21 cellular contexts compared by ENCODE assay signal in the genomic region with DNA sequence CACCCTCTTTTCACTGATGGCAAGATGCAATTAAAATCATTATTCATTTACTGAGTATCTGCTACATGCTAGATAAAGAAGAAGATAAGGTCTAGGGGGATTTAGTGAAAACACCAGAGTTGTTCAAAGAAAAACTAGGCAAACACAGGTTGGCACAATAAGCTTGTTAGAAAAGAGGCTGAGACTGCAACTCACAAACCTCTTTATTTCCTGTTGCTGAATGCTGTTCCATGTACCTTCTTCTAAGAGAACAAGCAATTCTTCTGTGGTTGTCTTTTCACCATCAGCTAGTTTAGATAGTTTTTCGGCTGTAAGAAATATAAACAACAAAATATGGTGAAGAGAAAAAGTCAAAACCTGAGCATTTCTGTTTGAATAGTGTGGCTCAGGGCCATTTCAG.
DNase-seq lines count a peak whose midpoint lies in the region; ATAC-seq and TF ChIP-seq lines count a peak whose summit lies in the region.
"Had no signal": no experiment of that assay in that cellular context is flagged by ENCODE, and none has a peak within 500 bp of the region (broad histone marks: within the 10 kb centered on the region; RNA-seq: fewer than 3 reads in every experiment).

No MANE protein-coding gene starts in this region.

- no peak overlapping the region for H3K9ac ChIP-seq in SK-N-MC (ENCODE audit: insufficient read length)

- no peak for TF ChIP-seq EP300 in stomach (IDR thresholded peaks at IDR 0.05)

- H3K36me3 Mint-ChIP-seq in activated CD4-positive, alpha-beta T cell treated with anti-CD3 and anti-CD28 coated beads for 36 hours (ENCODE audit: low read depth): peaks cover 51% of the 10 kb centered on the region
- peaks cover 25% of the 10 kb centered on the region for H3K36me3 Mint-ChIP-seq in activated naive CD8-positive, alpha-beta T cell treated with anti-CD3 and anti-CD28 coated beads for 36 hours

- intact Hi-C loops in activated CD4-positive, alpha-beta T cell treated with anti-CD3 and anti-CD28 coated beads for 36 hours (cut with DNase I, micrococcal nuclease): loop anchor here in 1 of 2 experiments (5.0 kb wide), 1 partner anchor 139 kb away; a partner anchor contains a TSS
- intact Hi-C loops in stomach (cut with DNase I; ENCODE audit: low total_unique reads): no loop called here

- no peak overlapping the region for H3K4me3 ChIP-seq in SK-N-MC
- H3K4me3 ChIP-seq in neutrophil (ENCODE audit: low read depth in 1 of 2, low read length in 1 of 2): no peak overlapping the region
- H3K4me3 ChIP-seq in stomach: no peak overlapping the region
- H3K4me3 ChIP-seq: upper lobe of left lung had no signal

- H3K27me3 ChIP-seq in neutrophil (no peaks in the 10 kb centered on the region), stomach (no peaks in the 10 kb centered on the region)
- H3K27me3 ChIP-seq: BE2C, upper lobe of left lung had no signal

- H3K27ac ChIP-seq in SK-N-MC (peak overlapping the region; percentile 60; the same call in 1 of the 2 replicates), neutrophil (peak overlapping the region; percentile 10), stomach (peak overlapping the region in 2 of 5 donors; percentile 38 to 52)
- H3K27ac ChIP-seq: WERI-Rb-1 had no signal

- H3K36me3 ChIP-seq in SK-N-MC (ENCODE audit: insufficient read depth, low read length) (peaks cover 12% of the 10 kb centered on the region), neutrophil (peaks cover 99% of the 10 kb centered on the region), stomach (peaks cover 50 to 100% (median 94%) of the 10 kb centered on the region in 4 donors)

- H3K4me3 Mint-ChIP-seq in activated CD4-positive, alpha-beta T cell treated with anti-CD3 and anti-CD28 coated beads for 36 hours: no peak overlapping the region
- H3K4me3 Mint-ChIP-seq in activated naive CD8-positive, alpha-beta T cell treated with anti-CD3 and anti-CD28 coated beads for 36 hours: no peak overlapping the region
- H3K4me3 Mint-ChIP-seq: nephron progenitor cell; stimulated activated naive CD8-positive, alpha-beta T cell treated with anti-CD3 and anti-CD28 coated beads, Interleukin-15, amount 100 ng/mL, for 72 hours had no signal

- no peak for TF ChIP-seq POLR2A in stomach (IDR thresholded peaks at IDR 0.05)

- no peak for DNase-seq in activated CD4-positive, alpha-beta T cell treated with anti-CD3 and anti-CD28 coated beads for 36 hours
- DNase-seq in activated CD4-positive, alpha-beta T cell treated with anti-CD3 and anti-CD28 coated beads, Interleukin-2, amount 50 U/mL, for 4 hours: no peak
- DNase-seq in SK-N-MC (ENCODE audit: low read depth, low spot score) (no peak), stomach (no peak)
- no peak for DNase-seq in activated naive CD8-positive, alpha-beta T cell treated with anti-CD3 and anti-CD28 coated beads for 36 hours
- DNase-seq: activated gamma-delta T cell treated with Interleukin-2 at 50 U/mL for 16 hours; BE2C; effector memory CD4-positive, alpha-beta T cell; left colon; NCI-H1105; NCI-H2081; nephron progenitor cell; PC-3; SHP77 treated with DMSO at 0.1 percent for 48 hours; stimulated activated naive CD8-positive, alpha-beta T cell treated with anti-CD3 and anti-CD28 coated beads, Interleukin-15, amount 100 ng/mL, for 72 hours; upper lobe of left lung; WERI-Rb-1 had no signal

- POLR2A ChIA-PET in activated CD4-positive, alpha-beta T cell treated with anti-CD3 and anti-CD28 coated beads for 36 hours (lab: Charles Lee): interaction anchor here (0.5 kb wide), 1 partner anchor 121 kb away, joined by 9 read pairs; no protein-coding TSS in a partner anchor

- H3K9me3 ChIP-seq in SK-N-MC (ENCODE audit: low read depth, low read length): no peaks in the 10 kb centered on the region
- peaks cover 3% of the 10 kb centered on the region for H3K9me3 ChIP-seq in neutrophil
- H3K9me3 ChIP-seq in stomach: no peaks in the 10 kb centered on the region
- H3K9me3 ChIP-seq: BE2C, upper lobe of left lung had no signal

- H3K4me1 Mint-ChIP-seq in activated CD4-positive, alpha-beta T cell treated with anti-CD3 and anti-CD28 coated beads for 36 hours: peaks cover 36% of the 10 kb centered on the region
- H3K4me1 Mint-ChIP-seq in activated naive CD8-positive, alpha-beta T cell treated with anti-CD3 and anti-CD28 coated beads for 36 hours: peaks cover 26% of the 10 kb centered on the region
- H3K4me1 Mint-ChIP-seq: nephron progenitor cell had no signal

- H3K27ac Mint-ChIP-seq in activated CD4-positive, alpha-beta T cell treated with anti-CD3 and anti-CD28 coated beads for 36 hours: peak overlapping the region; percentile 56
- H3K27ac Mint-ChIP-seq in activated naive CD8-positive, alpha-beta T cell treated with anti-CD3 and anti-CD28 coated beads for 36 hours: peak overlapping the region; percentile 18
- H3K27ac Mint-ChIP-seq: stimulated activated naive CD8-positive, alpha-beta T cell treated with anti-CD3 and anti-CD28 coated beads, Interleukin-15, amount 100 ng/mL, for 72 hours had no signal

- 74 to 84% (median 82%) methylated on average over 1 of the region's 1 CpG for WGBS in stomach, 5 donors

- TF ChIP-seq CTCF in neutrophil (IDR thresholded peaks at IDR 0.05) (no peak), stomach (IDR thresholded peaks at IDR 0.05) (no peak)

- ATAC-seq in activated CD4-positive, alpha-beta T cell treated with anti-CD3 and anti-CD28 coated beads for 36 hours: no peak
- ATAC-seq in GM21515 (IDR thresholded peaks at IDR 0.05; ENCODE audit: unreplicated experiment) (no peak), HG03135 (IDR thresholded peaks at IDR 0.05; ENCODE audit: unreplicated experiment) (no peak)
- ATAC-seq: HCT116; left colon; PC-3; stimulated activated naive CD8-positive, alpha-beta T cell treated with anti-CD3 and anti-CD28 coated beads, Interleukin-15, amount 100 ng/mL, for 72 hours had no signal

- CTCF ChIA-PET in activated CD4-positive, alpha-beta T cell treated with anti-CD3 and anti-CD28 coated beads for 36 hours (lab: Charles Lee): interaction anchor here (0.7 to 3.4 kb wide), 9 partner anchors 9 to 215 kb away, joined by 3 to 25 read pairs (median 4); a partner anchor contains a TSS

- H3K4me1 ChIP-seq in neutrophil (ENCODE audit: control insufficient read depth in 1 of 2, insufficient read depth in 1 of 2, low read depth in 1 of 2, low read length in 1 of 2) (no peaks in the 10 kb centered on the region), stomach (peaks cover 0 to 11% (median 0%) of the 10 kb centered on the region in 4 donors)
- H3K4me1 ChIP-seq: BE2C had no signal

- H3K27me3 Mint-ChIP-seq in activated CD4-positive, alpha-beta T cell treated with anti-CD3 and anti-CD28 coated beads for 36 hours: no peaks in the 10 kb centered on the region
- H3K27me3 Mint-ChIP-seq in activated naive CD8-positive, alpha-beta T cell treated with anti-CD3 and anti-CD28 coated beads for 36 hours: no peaks in the 10 kb centered on the region
- H3K27me3 Mint-ChIP-seq: stimulated activated naive CD8-positive, alpha-beta T cell treated with anti-CD3 and anti-CD28 coated beads, Interleukin-15, amount 100 ng/mL, for 72 hours had no signal

- H3K9me3 Mint-ChIP-seq in activated CD4-positive, alpha-beta T cell treated with anti-CD3 and anti-CD28 coated beads for 36 hours (ENCODE audit: low read depth): no peaks in the 10 kb centered on the region
- no peaks in the 10 kb centered on the region for H3K9me3 Mint-ChIP-seq in activated naive CD8-positive, alpha-beta T cell treated with anti-CD3 and anti-CD28 coated beads for 36 hours
- H3K9me3 Mint-ChIP-seq: nephron progenitor cell; stimulated activated naive CD8-positive, alpha-beta T cell treated with anti-CD3 and anti-CD28 coated beads, Interleukin-15, amount 100 ng/mL, for 72 hours had no signal
